ENCODE assay signal across 37 cellular contexts in genomic region chr20:60378620-60379019, GRCh38.
"Had no signal": no experiment of that assay in that cellular context is flagged by ENCODE, and none has a peak within 500 bp of the region (broad histone marks: within the 10 kb centered on the region; RNA-seq: fewer than 3 reads in every experiment).

No MANE protein-coding gene starts in this region.

- H3K36me3 ChIP-seq: adrenal gland, ascending aorta, brain microvascular endothelial cell, breast epithelium, cardiac muscle cell had no signal

- H3K27me3 Mint-ChIP-seq: activated naive CD4-positive, alpha-beta T cell treated with anti-CD3 and anti-CD28 coated beads, Interleukin-2, amount 10 ng/mL, durations not matched to agents 7 days and 5 days had no signal

- H3K4me3 Mint-ChIP-seq: activated naive CD4-positive, alpha-beta T cell treated with anti-CD3 and anti-CD28 coated beads for 36 hours; activated naive CD4-positive, alpha-beta T cell treated with anti-CD3 and anti-CD28 coated beads, Interleukin-2, amount 10 ng/mL, durations not matched to agents 7 days and 5 days; activated naive CD4-positive, alpha-beta T cell treated with anti-CD3 and anti-CD28 coated beads, Interleukin-2, amount 50 U/mL, for 24 hours; activated naive CD8-positive, alpha-beta T cell; activated naive CD8-positive, alpha-beta T cell treated with anti-CD3 and anti-CD28 coated beads for 36 hours; activated naive CD8-positive, alpha-beta T cell treated with anti-CD3 and anti-CD28 coated beads, Interleukin-2, amount 10 ng/mL, durations not matched to agents 7 days and 5 days; activated naive CD8-positive, alpha-beta T cell treated with anti-CD3 and anti-CD28 coated beads, Interleukin-2, amount 50 U/mL, for 24 hours; activated T-cell treated with anti-CD3 and anti-CD28 coated beads, Interleukin-2, amount 50 U/mL, for 24 hours; activated T-cell treated with anti-CD3 and anti-CD28 coated beads, Interleukin-2, amount 50 U/mL, for 4 hours; activated T-cell treated with anti-CD3 and anti-CD28 coated beads, Interleukin-2, amount 50 U/mL, for 72 hours; activated T-helper 1 cell treated with anti-CD3 and anti-CD28 coated beads, Interleukin-12 subunit alpha, Interleukin-12 subunit beta, Interleukin-2, Interleukin-4 antibody, amounts not matched to agents 30 ng/mL and 10 ng/mL and 1 ng/mL, durations not matched to agents 14 hours and 24 hours and 36 hours; activated T-helper 17 cell treated with anti-CD3 and anti-CD28 coated beads, Interleukin-2, amount 50 U/mL, for 72 hours; brain; central memory CD8-positive, alpha-beta T cell had no signal

- H3K27ac Mint-ChIP-seq: activated naive CD4-positive, alpha-beta T cell treated with anti-CD3 and anti-CD28 coated beads for 36 hours; activated naive CD4-positive, alpha-beta T cell treated with anti-CD3 and anti-CD28 coated beads, Interleukin-2, amount 10 ng/mL, durations not matched to agents 7 days and 5 days; activated naive CD4-positive, alpha-beta T cell treated with anti-CD3 and anti-CD28 coated beads, Interleukin-2, amount 50 U/mL, for 24 hours; activated naive CD8-positive, alpha-beta T cell; activated naive CD8-positive, alpha-beta T cell treated with anti-CD3 and anti-CD28 coated beads for 36 hours; activated naive CD8-positive, alpha-beta T cell treated with anti-CD3 and anti-CD28 coated beads, Interleukin-2, amount 10 ng/mL, durations not matched to agents 7 days and 5 days; activated naive CD8-positive, alpha-beta T cell treated with anti-CD3 and anti-CD28 coated beads, Interleukin-2, amount 50 U/mL, for 24 hours; activated T-cell treated with anti-CD3 and anti-CD28 coated beads, Interleukin-2, amount 50 U/mL, for 24 hours; activated T-cell treated with anti-CD3 and anti-CD28 coated beads, Interleukin-2, amount 50 U/mL, for 72 hours; activated T-helper 1 cell treated with anti-CD3 and anti-CD28 coated beads, Interleukin-12 subunit alpha, Interleukin-12 subunit beta, Interleukin-2, Interleukin-4 antibody, amounts not matched to agents 30 ng/mL and 10 ng/mL and 1 ng/mL, durations not matched to agents 14 hours and 24 hours and 36 hours; activated T-helper 17 cell treated with anti-CD3 and anti-CD28 coated beads, Interleukin-2, amount 50 U/mL, for 72 hours; activated T-helper 2 cell treated with anti-CD3 and anti-CD28 coated beads, Interferon-gamma antibody, Interleukin-2, Interleukin-4, amounts not matched to agents 10 μg/mL and 5 μg/mL and 100 μg/mL, durations not matched to agents 14 hours and 24 hours and 36 hours; brain had no signal

- DNase-seq: activated effector memory CD4-positive, alpha-beta T cell treated with anti-CD3 and anti-CD28 coated beads, Interleukin-2, amount 50 U/mL, for 16 hours; activated effector memory CD4-positive, alpha-beta T cell treated with Interleukin-2 at 50 U/mL for 16 hours; activated gamma-delta T cell; activated gamma-delta T cell treated with Interleukin-2 at 50 U/mL for 16 hours; activated naive CD4-positive, alpha-beta T cell; activated naive CD4-positive, alpha-beta T cell treated with anti-CD3 and anti-CD28 coated beads for 36 hours; activated naive CD4-positive, alpha-beta T cell treated with anti-CD3 and anti-CD28 coated beads, Interleukin-2, amount 10 ng/mL, durations not matched to agents 7 days and 5 days; activated naive CD4-positive, alpha-beta T cell treated with anti-CD3 and anti-CD28 coated beads, Interleukin-2, amount 50 U/mL, for 16 hours; activated naive CD4-positive, alpha-beta T cell treated with Interleukin-2 at 50 U/mL for 16 hours; activated naive CD8-positive, alpha-beta T cell treated with anti-CD3 and anti-CD28 coated beads for 36 hours; activated naive CD8-positive, alpha-beta T cell treated with anti-CD3 and anti-CD28 coated beads, Interleukin-2, amount 10 ng/mL, durations not matched to agents 7 days and 5 days; activated naive CD8-positive, alpha-beta T cell treated with anti-CD3 and anti-CD28 coated beads, Interleukin-2, amount 50 U/mL, for 24 hours; activated T-cell treated with anti-CD3 and anti-CD28 coated beads, Interleukin-2, amount 50 U/mL, for 1 hour; activated T-cell treated with anti-CD3 and anti-CD28 coated beads, Interleukin-2, amount 50 U/mL, for 24 hours; activated T-cell treated with anti-CD3 and anti-CD28 coated beads, Interleukin-2, amount 50 U/mL, for 4 hours; activated T-cell treated with anti-CD3 and anti-CD28 coated beads, Interleukin-2, amount 50 U/mL, for 48 hours; activated T-cell treated with anti-CD3 and anti-CD28 coated beads, Interleukin-2, amount 50 U/mL, for 72 hours; adrenal gland; amniotic stem cell; amygdala; anterior cingulate cortex; aorta; body of pancreas; brain microvascular endothelial cell; caudate nucleus; central memory CD4-positive, alpha-beta T cell; cerebellar nuclear complex had no signal

- H3K4me1 Mint-ChIP-seq: activated naive CD4-positive, alpha-beta T cell treated with anti-CD3 and anti-CD28 coated beads, Interleukin-2, amount 10 ng/mL, durations not matched to agents 7 days and 5 days; activated naive CD4-positive, alpha-beta T cell treated with anti-CD3 and anti-CD28 coated beads, Interleukin-2, amount 50 U/mL, for 24 hours; activated naive CD8-positive, alpha-beta T cell treated with anti-CD3 and anti-CD28 coated beads for 36 hours; activated naive CD8-positive, alpha-beta T cell treated with anti-CD3 and anti-CD28 coated beads, Interleukin-2, amount 10 ng/mL, durations not matched to agents 7 days and 5 days; activated naive CD8-positive, alpha-beta T cell treated with anti-CD3 and anti-CD28 coated beads, Interleukin-2, amount 50 U/mL, for 24 hours; activated T-helper 17 cell treated with anti-CD3 and anti-CD28 coated beads, Interleukin-2, amount 50 U/mL, for 72 hours; brain; central memory CD8-positive, alpha-beta T cell had no signal

- H3K4me3 ChIP-seq: adrenal gland, ascending aorta, body of pancreas, breast epithelium, cardiac muscle cell had no signal

- H3K36me3 Mint-ChIP-seq: activated naive CD4-positive, alpha-beta T cell treated with anti-CD3 and anti-CD28 coated beads, Interleukin-2, amount 10 ng/mL, durations not matched to agents 7 days and 5 days; activated naive CD4-positive, alpha-beta T cell treated with anti-CD3 and anti-CD28 coated beads, Interleukin-2, amount 50 U/mL, for 24 hours; activated naive CD8-positive, alpha-beta T cell; activated naive CD8-positive, alpha-beta T cell treated with anti-CD3 and anti-CD28 coated beads, Interleukin-2, amount 10 ng/mL, durations not matched to agents 7 days and 5 days; brain had no signal

- H3K4me1 ChIP-seq: adrenal gland, ascending aorta, body of pancreas, breast epithelium had no signal

- H3K9me3 Mint-ChIP-seq: activated naive CD4-positive, alpha-beta T cell treated with anti-CD3 and anti-CD28 coated beads, Interleukin-2, amount 10 ng/mL, durations not matched to agents 7 days and 5 days; activated naive CD4-positive, alpha-beta T cell treated with anti-CD3 and anti-CD28 coated beads, Interleukin-2, amount 50 U/mL, for 24 hours; activated T-helper 1 cell treated with anti-CD3 and anti-CD28 coated beads, Interleukin-12 subunit alpha, Interleukin-12 subunit beta, Interleukin-2, Interleukin-4 antibody, amounts not matched to agents 30 ng/mL and 10 ng/mL and 1 ng/mL, durations not matched to agents 14 hours and 24 hours and 36 hours; activated T-helper 2 cell treated with anti-CD3 and anti-CD28 coated beads, Interferon-gamma antibody, Interleukin-2, Interleukin-4, amounts not matched to agents 10 μg/mL and 5 μg/mL and 100 μg/mL, durations not matched to agents 14 hours and 24 hours and 36 hours had no signal

- H3K9me3 ChIP-seq: adrenal gland, ascending aorta, body of pancreas had no signal

- H3K27me3 ChIP-seq: adrenal gland, ascending aorta, body of pancreas, brain microvascular endothelial cell, breast epithelium, cardiac muscle cell had no signal

- H3K27ac ChIP-seq: adrenal gland, ascending aorta, body of pancreas, brain microvascular endothelial cell, breast epithelium, cardiac muscle cell had no signal
